20 cellular contexts compared by ENCODE assay signal in genomic region chr6:41467106-41467505, GRCh38.
DNase-seq lines count a peak whose midpoint lies in the region; FAIRE-seq and TF ChIP-seq lines count a peak whose summit lies in the region.
"Had no signal": no experiment of that assay in that cellular context is flagged by ENCODE, and none has a peak within 500 bp of the region (broad histone marks: within the 10 kb centered on the region; RNA-seq: fewer than 3 reads in every experiment).

No MANE protein-coding gene starts in this region.

- H3K27ac ChIP-seq in neural cell (ENCODE audit: low read length): peak overlapping the region; percentile 63
- H3K27ac ChIP-seq: GM23248 had no signal

- H3K9me2 ChIP-seq in neural cell (ENCODE audit: insufficient read depth, low read length): no peaks in the 10 kb centered on the region

- peaks cover 8% of the 10 kb centered on the region for H3K4me1 Mint-ChIP-seq in activated naive CD4-positive, alpha-beta T cell treated with anti-CD3 and anti-CD28 coated beads, Interleukin-2, amount 50 U/mL, for 24 hours
- peaks cover 8% of the 10 kb centered on the region for H3K4me1 Mint-ChIP-seq in activated naive CD4-positive, alpha-beta T cell treated with anti-CD3 and anti-CD28 coated beads for 36 hours (ENCODE audit: low read depth)

- intact Hi-C loops in activated naive CD4-positive, alpha-beta T cell treated with anti-CD3 and anti-CD28 coated beads for 36 hours (cut with micrococcal nuclease): no loop called here

- H3K4me3 ChIP-seq in neural cell (ENCODE audit: low read length): no peak overlapping the region
- H3K4me3 ChIP-seq: GM23248 had no signal

- TF ChIP-seq EP300 in neural cell (conservative IDR thresholded peaks at IDR 0.05; ENCODE audit: poor library complexity, severe bottlenecking): no peak

- FAIRE-seq in frontal cortex (lab: Jason Lieb, UNC): no peak
- FAIRE-seq: GM12891, GM19239, H54 had no signal

- peak overlapping the region; percentile 30 for H3K27ac Mint-ChIP-seq in activated naive CD4-positive, alpha-beta T cell treated with anti-CD3 and anti-CD28 coated beads, Interleukin-2, amount 50 U/mL, for 24 hours
- no peak overlapping the region for H3K27ac Mint-ChIP-seq in activated naive CD4-positive, alpha-beta T cell treated with anti-CD3 and anti-CD28 coated beads for 36 hours
- H3K27ac Mint-ChIP-seq: B cell, HFFc6 had no signal

- H3K36me3 Mint-ChIP-seq in activated naive CD4-positive, alpha-beta T cell treated with anti-CD3 and anti-CD28 coated beads, Interleukin-2, amount 50 U/mL, for 24 hours: no peaks in the 10 kb centered on the region
- H3K36me3 Mint-ChIP-seq in activated naive CD4-positive, alpha-beta T cell treated with anti-CD3 and anti-CD28 coated beads for 36 hours (ENCODE audit: low read depth): no peaks in the 10 kb centered on the region
- H3K36me3 Mint-ChIP-seq: CD4-positive, CD25-positive, alpha-beta regulatory T cell; CD8-positive, alpha-beta memory T cell had no signal

- no peaks in the 10 kb centered on the region for H3K36me3 ChIP-seq in neural cell (ENCODE audit: insufficient read depth, low read length)

- peaks cover 24% of the 10 kb centered on the region for H3K27me3 ChIP-seq in neural cell (ENCODE audit: insufficient read depth, low read depth, low read length)

- H3K4me3 Mint-ChIP-seq in activated naive CD4-positive, alpha-beta T cell treated with anti-CD3 and anti-CD28 coated beads, Interleukin-2, amount 50 U/mL, for 24 hours: no peak overlapping the region
- no peak overlapping the region for H3K4me3 Mint-ChIP-seq in activated naive CD4-positive, alpha-beta T cell treated with anti-CD3 and anti-CD28 coated beads for 36 hours
- H3K4me3 Mint-ChIP-seq: B cell; CD4-positive, CD25-positive, alpha-beta regulatory T cell; CD8-positive, alpha-beta memory T cell; HFFc6 had no signal

- no peaks in the 10 kb centered on the region for H3F3A ChIP-seq in neural cell (ENCODE audit: insufficient read depth, low read length, poor library complexity, severe bottlenecking)

- H3K9me3 ChIP-seq in neural cell (ENCODE audit: low read length): no peaks in the 10 kb centered on the region

- H4K20me1 ChIP-seq in neural cell (ENCODE audit: insufficient read depth): no peaks in the 10 kb centered on the region

- no peak overlapping the region for H2AFZ ChIP-seq in neural cell (ENCODE audit: low read depth, low read length)
- H2AFZ ChIP-seq: GM23248 had no signal

- H3K27me3 Mint-ChIP-seq in activated naive CD4-positive, alpha-beta T cell treated with anti-CD3 and anti-CD28 coated beads, Interleukin-2, amount 50 U/mL, for 24 hours: peaks cover 32% of the 10 kb centered on the region
- H3K27me3 Mint-ChIP-seq in activated naive CD4-positive, alpha-beta T cell treated with anti-CD3 and anti-CD28 coated beads for 36 hours (ENCODE audit: low read depth): peaks cover 54% of the 10 kb centered on the region

- TF ChIP-seq CTCF in neural cell (IDR thresholded peaks at IDR 0.05; ENCODE audit: poor library complexity, severe bottlenecking): no peak

- TF ChIP-seq RAD21 in neural cell (conservative IDR thresholded peaks at IDR 0.05): no peak

- CTCF ChIA-PET in activated naive CD4-positive, alpha-beta T cell treated with anti-CD3 and anti-CD28 coated beads for 36 hours (lab: Charles Lee): no interaction called here

- H3K9ac ChIP-seq in neural cell (ENCODE audit: low read length): no peak overlapping the region
- H3K9ac ChIP-seq: GM23248 had no signal

- no peak for DNase-seq in activated naive CD4-positive, alpha-beta T cell treated with anti-CD3 and anti-CD28 coated beads for 36 hours
- DNase-seq in NCI-H526 treated with DMSO at 0.1 percent for 48 hours (lab: John Stamatoyannopoulos, UW): peak; percentile 27
- DNase-seq in frontal cortex (ENCODE audit: low spot score in 2 of 2): no peak
- no peak for DNase-seq in GM03348 (ENCODE audit: low spot score)
- DNase-seq: C1 segment of cervical spinal cord; CD4-positive, CD25-positive, alpha-beta regulatory T cell; CD8-positive, alpha-beta memory T cell; COR-L47; DMS 273 treated with DMSO at 0.1 percent for 48 hours; DMS53; DND-41; EL; HFFc6 had no signal

- no peaks in the 10 kb centered on the region for H3K9me3 Mint-ChIP-seq in activated naive CD4-positive, alpha-beta T cell treated with anti-CD3 and anti-CD28 coated beads, Interleukin-2, amount 50 U/mL, for 24 hours
- no peaks in the 10 kb centered on the region for H3K9me3 Mint-ChIP-seq in activated naive CD4-positive, alpha-beta T cell treated with anti-CD3 and anti-CD28 coated beads for 36 hours
- H3K9me3 Mint-ChIP-seq: CD8-positive, alpha-beta memory T cell; HFFc6 had no signal

- H3K79me2 ChIP-seq in neural cell (replicated peaks; ENCODE audit: insufficient read depth, low read length): no peaks in the 10 kb centered on the region

- H3K4me2 ChIP-seq in neural cell (ENCODE audit: low read length): no peak overlapping the region

TF ChIP-seq in neural cell, 6 proteins besides CTCF, POLR2A, EP300 and RAD21:
- TF ChIP-seq TAF1 (IDR thresholded peaks at IDR 0.05; ENCODE audit: low read depth) (no peak), REST (IDR thresholded peaks at IDR 0.05; ENCODE audit: borderline replicate concordance) (no peak), POLR2AphosphoS5 (IDR thresholded peaks at IDR 0.05) (no peak), MXI1 (conservative IDR thresholded peaks at IDR 0.05; ENCODE audit: poor library complexity, severe bottlenecking) (no peak), SMC3 (conservative IDR thresholded peaks at IDR 0.05; ENCODE audit: poor library complexity) (no peak), EZH2 (IDR thresholded peaks at IDR 0.05; ENCODE audit: borderline replicate concordance, insufficient read depth, low read length, poor library complexity, severe bottlenecking) (no peak)
